In the genomic region with DNA sequence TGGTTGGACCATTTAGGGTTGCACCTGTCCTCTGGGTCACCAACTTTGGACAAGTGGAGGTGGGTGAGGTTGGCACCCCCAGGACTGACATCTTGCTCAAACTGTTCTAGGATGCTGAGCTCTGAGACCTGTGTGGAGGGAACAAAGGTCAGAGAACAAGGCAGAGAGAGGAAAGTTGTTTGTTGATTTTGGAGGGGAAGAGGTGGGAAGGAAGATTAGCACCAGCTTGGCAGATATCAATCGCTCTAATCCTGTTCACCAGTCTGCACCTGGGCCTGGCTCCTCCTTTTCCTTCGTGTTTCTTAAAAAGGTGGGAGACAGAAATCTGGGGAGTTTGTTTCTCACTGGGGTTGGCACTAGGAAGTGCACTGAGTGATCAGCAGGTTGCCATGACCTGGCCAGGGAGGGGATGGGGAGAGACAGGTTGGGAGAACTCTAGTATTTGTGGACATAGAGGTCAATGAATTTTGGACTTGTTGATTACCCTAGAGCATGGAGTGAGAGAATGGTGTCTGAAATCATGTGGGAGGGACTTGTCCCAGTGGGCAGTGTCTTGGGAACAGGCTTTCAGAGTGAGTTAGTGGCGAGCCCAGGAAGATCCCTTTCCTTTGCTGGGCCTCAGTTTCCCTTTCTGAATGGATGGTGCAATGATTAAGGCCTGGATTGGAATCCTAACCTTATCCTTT, we compare ENCODE assay signal across 5 cellular contexts. TPM values are rescaled to one million over a fixed set of nuclear protein-coding genes. Genes with fewer than 3 reads are reported as not detected.
"Had no signal": no experiment of that assay in that cellular context is flagged by ENCODE, and none has a peak within 500 bp of the region (broad histone marks: within the 10 kb centered on the region; RNA-seq: fewer than 3 reads in every experiment).

No MANE protein-coding gene starts in this region.

RNA-seq across cellular contexts. Expression of a gene that starts 2.4 kb away (rescaled TPM):
- total RNA-seq: M059J, SJSA1 had no signal
- polyA plus RNA-seq: IgD-negative memory B cell, K562 had no signal

RNA-seq across cellular contexts. Expression of a gene that starts 29.4 kb away (rescaled TPM):
- total RNA-seq: M059J, Right ventricle myocardium superior, SJSA1 had no signal
- polyA plus RNA-seq: IgD-negative memory B cell, K562 had no signal
